ENCODE assay signal across 8 cellular contexts in the genomic region with DNA sequence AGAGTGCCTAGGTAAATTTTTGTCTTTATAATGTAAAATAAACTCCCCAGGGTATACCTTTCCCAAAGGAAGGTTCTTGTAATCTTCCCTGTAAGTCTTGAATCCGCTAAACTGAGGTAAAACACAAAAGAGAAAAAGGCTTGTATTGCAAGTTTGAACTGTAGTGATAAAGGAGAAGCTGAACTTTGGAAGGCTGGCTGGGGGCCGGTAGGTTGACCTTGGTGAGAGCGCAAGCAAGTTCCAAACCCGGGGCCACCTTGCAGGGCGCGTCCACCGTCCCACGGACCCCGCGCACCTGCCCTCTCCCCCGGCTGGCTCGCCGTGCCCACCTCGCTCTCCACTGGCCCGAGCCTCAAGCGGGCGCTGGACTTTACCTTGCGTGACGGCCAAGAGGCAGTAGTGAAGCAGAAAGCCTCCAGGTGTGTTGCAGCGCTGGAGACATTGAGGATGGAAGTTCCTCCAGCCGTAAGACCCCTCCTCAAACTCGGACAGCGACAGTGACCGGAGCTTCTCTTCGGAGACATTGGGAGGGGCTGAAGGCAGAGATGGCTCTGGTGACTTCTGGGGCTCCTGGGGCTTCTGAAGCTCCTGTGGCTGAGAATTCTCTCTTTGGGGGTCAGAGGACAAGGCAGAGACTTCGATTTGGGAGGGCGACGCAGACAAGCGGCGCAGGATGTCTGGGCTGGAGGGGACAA. TPM values are rescaled to one million over a fixed set of nuclear protein-coding genes. Genes with fewer than 3 reads are reported as not detected.
DNase-seq lines count a peak whose midpoint lies in the region; ATAC-seq and TF ChIP-seq lines count a peak whose summit lies in the region.

No MANE protein-coding gene starts in this region.

- peaks cover 6% of the 10 kb centered on the region for H3K4me1 Mint-ChIP-seq in MCF 10A (ENCODE audit: insufficient read depth, unreplicated experiment)
- peaks cover 16% of the 10 kb centered on the region for H3K4me1 Mint-ChIP-seq in memory B cell

- POLR2A ChIA-PET in MCF 10A (lab: Yijun Ruan, JAX), result interaction anchor here (1.1 kb wide), 1 partner anchor 9 kb away, joined by 4 read pairs; no protein-coding TSS in a partner anchor

- H3K27ac Mint-ChIP-seq in MCF 10A (ENCODE audit: low read depth, unreplicated experiment) (no peak overlapping the region), memory B cell (peak overlapping the region; percentile 38)

- no peaks in the 10 kb centered on the region for H3K27me3 Mint-ChIP-seq in MCF 10A (ENCODE audit: insufficient read depth, unreplicated experiment)
- H3K27me3 Mint-ChIP-seq in memory B cell, result peaks cover 3% of the 10 kb centered on the region

- H3K36me3 Mint-ChIP-seq in MCF 10A (ENCODE audit: insufficient read depth, unreplicated experiment) (no peaks in the 10 kb centered on the region), memory B cell (no peaks in the 10 kb centered on the region)

- H3K36me3 ChIP-seq in breast epithelium (no peaks in the 10 kb centered on the region), body of pancreas (replicated peaks in 1 of 2; ENCODE audit: insufficient read depth in 1 of 2, low read depth in 2 of 2) (no peaks in the 10 kb centered on the region), aorta (ENCODE audit: control insufficient read depth in 1 of 2, insufficient read depth in 2 of 2, low read length in 1 of 2) (no peaks in the 10 kb centered on the region)

- H3K4me3 ChIP-seq in breast epithelium (peak overlapping the region; percentile 42 to 71 (median 58)), body of pancreas (peak overlapping the region; percentile 16 to 26), aorta (ENCODE audit: low read length in 2 of 2) (peak overlapping the region; percentile 33 to 42)

- CTCF ChIA-PET in MCF 10A (lab: Yijun Ruan, JAX), result interaction anchor here (0.6 to 0.7 kb wide), 2 partner anchors 43 to 1268 kb away, joined by 3 read pairs; no protein-coding TSS in a partner anchor

- no peak for DNase-seq in breast epithelium (ENCODE audit: low spot score in 2 of 2)
- no peak for DNase-seq in MCF 10A (ENCODE audit: unreplicated experiment)
- peak; percentile 15 to 55 (median 36) for DNase-seq in body of pancreas
- no peak for DNase-seq in memory B cell (ENCODE audit: low spot score in 2 of 2)
- DNase-seq in aorta, result peak in 1 of 2 donors; percentile 70
- no peak for DNase-seq in Kasumi-1 (lab: John Stamatoyannopoulos, UW)
- DNase-seq in stimulated activated naive CD4-positive, alpha-beta T cell treated with Interleukin-2 at 50 U/mL for 16 hours (lab: John Stamatoyannopoulos, UW), result no peak

- BruUV-seq in MCF 10A (replicated peaks; lab: Mats Ljungman, UMichigan), result no TSS peak

- 0 to 2% methylated on average over 11 to 30 of the region's 30 CpGs for WGBS in body of pancreas, 2 donors
- WGBS in aorta, 2 donors, result 1 to 2% methylated on average over 30 of the region's 30 CpGs

- intact Hi-C loops in breast epithelium (cut with DNase I; ENCODE audit: low total_unique reads), result no loop called here
- intact Hi-C loops in MCF 10A (cut with micrococcal nuclease), result no loop called here
- intact Hi-C loops in body of pancreas (cut with DNase I), result no loop called here
- intact Hi-C loops in aorta (cut with DNase I), result no loop called here

- TF ChIP-seq POLR2A in breast epithelium (IDR thresholded peaks at IDR 0.05) (no peak), body of pancreas (IDR thresholded peaks at IDR 0.05) (no peak)

- no peak overlapping the region for H3K4me3 Mint-ChIP-seq in MCF 10A (ENCODE audit: unreplicated experiment)
- H3K4me3 Mint-ChIP-seq in memory B cell, result peak overlapping the region; percentile 79

- peak; percentile 1 for ATAC-seq in HG03378 (IDR thresholded peaks at IDR 0.05; ENCODE audit: unreplicated experiment)
- peak; percentile 52 for ATAC-seq in body of pancreas
- ATAC-seq in memory B cell (ENCODE audit: low read depth), result peak; percentile 4
- ATAC-seq in aorta (ENCODE audit: low FRiP score), result no peak

- H3K9me3 Mint-ChIP-seq in MCF 10A (ENCODE audit: unreplicated experiment) (no peaks in the 10 kb centered on the region), memory B cell (no peaks in the 10 kb centered on the region)

- TF ChIP-seq CTCF in breast epithelium (IDR thresholded peaks at IDR 0.05) (no peak), MCF 10A (IDR thresholded peaks at IDR 0.05; ENCODE audit: unreplicated experiment) (no peak), body of pancreas (IDR thresholded peaks at IDR 0.05) (no peak)

- no peaks in the 10 kb centered on the region for H3K9me3 ChIP-seq in breast epithelium
- no peaks in the 10 kb centered on the region for H3K9me3 ChIP-seq in body of pancreas
- no peaks in the 10 kb centered on the region for H3K9me3 ChIP-seq in aorta (ENCODE audit: control insufficient read depth, low read length)

- H3K27me3 ChIP-seq in breast epithelium, result no peaks in the 10 kb centered on the region
- no peaks in the 10 kb centered on the region for H3K27me3 ChIP-seq in body of pancreas
- H3K27me3 ChIP-seq in aorta (ENCODE audit: control insufficient read depth in 1 of 2, insufficient read depth in 2 of 2, low read length in 1 of 2), result no peaks in the 10 kb centered on the region

- no peaks in the 10 kb centered on the region for H3K4me1 ChIP-seq in breast epithelium
- peaks cover 15% of the 10 kb centered on the region for H3K4me1 ChIP-seq in body of pancreas
- peaks cover 0 to 6% of the 10 kb centered on the region in 2 donors for H3K4me1 ChIP-seq in aorta (ENCODE audit: control insufficient read depth in 1 of 2, insufficient read depth in 2 of 2, low read length in 2 of 2)

- H3K27ac ChIP-seq in breast epithelium (no peak overlapping the region), body of pancreas (peak overlapping the region in 3 of 4 donors; percentile 55 to 65 (median 62)), aorta (ENCODE audit: low read depth in 1 of 2, low read length in 2 of 2) (no peak overlapping the region)

RNA-seq across cellular contexts. Expression of gene SLCO4C1, which starts 0.4 kb away (rescaled TPM):
- under 1 TPM in 2 of 3 donors, not detected in 1; 0.66 to 0.73 TPM for total RNA-seq in breast epithelium
- not detected in 2 replicates for total RNA-seq in MCF 10A (2022)
- 1 to 10 TPM in 1 of 2 donors, under 1 TPM in 1; 0.99 to 1.6 TPM for total RNA-seq in body of pancreas
- 1 to 10 TPM in 1 of 2 donors, under 1 TPM in 1; 0.39 to 1.6 TPM for total RNA-seq in aorta
- polyA plus RNA-seq in aorta, result under 1 TPM in 1 of 2 donors, not detected in 1; 0.13 TPM

Comparison
In these comparisons a context has a peak if more than half of its experiments do, and no peak if none do; other contexts are left out.
1. DNase-seq: peak in body of pancreas (4 of 4); none in breast epithelium (0 of 2), MCF 10A (single experiment), memory B cell (0 of 2), Kasumi-1 (0 of 2) and stimulated activated naive CD4-positive, alpha-beta T cell treated with Interleukin-2 at 50 U/mL for 16 hours (single experiment).
2. H3K27ac ChIP-seq: peak in body of pancreas (3 of 4); none in breast epithelium (0 of 2) and aorta (0 of 2).
3. Peak in every context shown above with its lines, with median percentiles within 50 percentile points of each other: H3K4me3 ChIP-seq.